In genomic region chr7:77989981-77990566, GRCh38 we compare ENCODE assay signal across 1 cellular context.
TF ChIP-seq lines count a peak whose summit lies in the region.

No MANE protein-coding gene starts in this region.

TF ChIP-seq in K562, 482 proteins besides CTCF, POLR2A, EP300 and RAD21 (continued from another document and continues in another):
- TF ChIP-seq, protein P1, sequence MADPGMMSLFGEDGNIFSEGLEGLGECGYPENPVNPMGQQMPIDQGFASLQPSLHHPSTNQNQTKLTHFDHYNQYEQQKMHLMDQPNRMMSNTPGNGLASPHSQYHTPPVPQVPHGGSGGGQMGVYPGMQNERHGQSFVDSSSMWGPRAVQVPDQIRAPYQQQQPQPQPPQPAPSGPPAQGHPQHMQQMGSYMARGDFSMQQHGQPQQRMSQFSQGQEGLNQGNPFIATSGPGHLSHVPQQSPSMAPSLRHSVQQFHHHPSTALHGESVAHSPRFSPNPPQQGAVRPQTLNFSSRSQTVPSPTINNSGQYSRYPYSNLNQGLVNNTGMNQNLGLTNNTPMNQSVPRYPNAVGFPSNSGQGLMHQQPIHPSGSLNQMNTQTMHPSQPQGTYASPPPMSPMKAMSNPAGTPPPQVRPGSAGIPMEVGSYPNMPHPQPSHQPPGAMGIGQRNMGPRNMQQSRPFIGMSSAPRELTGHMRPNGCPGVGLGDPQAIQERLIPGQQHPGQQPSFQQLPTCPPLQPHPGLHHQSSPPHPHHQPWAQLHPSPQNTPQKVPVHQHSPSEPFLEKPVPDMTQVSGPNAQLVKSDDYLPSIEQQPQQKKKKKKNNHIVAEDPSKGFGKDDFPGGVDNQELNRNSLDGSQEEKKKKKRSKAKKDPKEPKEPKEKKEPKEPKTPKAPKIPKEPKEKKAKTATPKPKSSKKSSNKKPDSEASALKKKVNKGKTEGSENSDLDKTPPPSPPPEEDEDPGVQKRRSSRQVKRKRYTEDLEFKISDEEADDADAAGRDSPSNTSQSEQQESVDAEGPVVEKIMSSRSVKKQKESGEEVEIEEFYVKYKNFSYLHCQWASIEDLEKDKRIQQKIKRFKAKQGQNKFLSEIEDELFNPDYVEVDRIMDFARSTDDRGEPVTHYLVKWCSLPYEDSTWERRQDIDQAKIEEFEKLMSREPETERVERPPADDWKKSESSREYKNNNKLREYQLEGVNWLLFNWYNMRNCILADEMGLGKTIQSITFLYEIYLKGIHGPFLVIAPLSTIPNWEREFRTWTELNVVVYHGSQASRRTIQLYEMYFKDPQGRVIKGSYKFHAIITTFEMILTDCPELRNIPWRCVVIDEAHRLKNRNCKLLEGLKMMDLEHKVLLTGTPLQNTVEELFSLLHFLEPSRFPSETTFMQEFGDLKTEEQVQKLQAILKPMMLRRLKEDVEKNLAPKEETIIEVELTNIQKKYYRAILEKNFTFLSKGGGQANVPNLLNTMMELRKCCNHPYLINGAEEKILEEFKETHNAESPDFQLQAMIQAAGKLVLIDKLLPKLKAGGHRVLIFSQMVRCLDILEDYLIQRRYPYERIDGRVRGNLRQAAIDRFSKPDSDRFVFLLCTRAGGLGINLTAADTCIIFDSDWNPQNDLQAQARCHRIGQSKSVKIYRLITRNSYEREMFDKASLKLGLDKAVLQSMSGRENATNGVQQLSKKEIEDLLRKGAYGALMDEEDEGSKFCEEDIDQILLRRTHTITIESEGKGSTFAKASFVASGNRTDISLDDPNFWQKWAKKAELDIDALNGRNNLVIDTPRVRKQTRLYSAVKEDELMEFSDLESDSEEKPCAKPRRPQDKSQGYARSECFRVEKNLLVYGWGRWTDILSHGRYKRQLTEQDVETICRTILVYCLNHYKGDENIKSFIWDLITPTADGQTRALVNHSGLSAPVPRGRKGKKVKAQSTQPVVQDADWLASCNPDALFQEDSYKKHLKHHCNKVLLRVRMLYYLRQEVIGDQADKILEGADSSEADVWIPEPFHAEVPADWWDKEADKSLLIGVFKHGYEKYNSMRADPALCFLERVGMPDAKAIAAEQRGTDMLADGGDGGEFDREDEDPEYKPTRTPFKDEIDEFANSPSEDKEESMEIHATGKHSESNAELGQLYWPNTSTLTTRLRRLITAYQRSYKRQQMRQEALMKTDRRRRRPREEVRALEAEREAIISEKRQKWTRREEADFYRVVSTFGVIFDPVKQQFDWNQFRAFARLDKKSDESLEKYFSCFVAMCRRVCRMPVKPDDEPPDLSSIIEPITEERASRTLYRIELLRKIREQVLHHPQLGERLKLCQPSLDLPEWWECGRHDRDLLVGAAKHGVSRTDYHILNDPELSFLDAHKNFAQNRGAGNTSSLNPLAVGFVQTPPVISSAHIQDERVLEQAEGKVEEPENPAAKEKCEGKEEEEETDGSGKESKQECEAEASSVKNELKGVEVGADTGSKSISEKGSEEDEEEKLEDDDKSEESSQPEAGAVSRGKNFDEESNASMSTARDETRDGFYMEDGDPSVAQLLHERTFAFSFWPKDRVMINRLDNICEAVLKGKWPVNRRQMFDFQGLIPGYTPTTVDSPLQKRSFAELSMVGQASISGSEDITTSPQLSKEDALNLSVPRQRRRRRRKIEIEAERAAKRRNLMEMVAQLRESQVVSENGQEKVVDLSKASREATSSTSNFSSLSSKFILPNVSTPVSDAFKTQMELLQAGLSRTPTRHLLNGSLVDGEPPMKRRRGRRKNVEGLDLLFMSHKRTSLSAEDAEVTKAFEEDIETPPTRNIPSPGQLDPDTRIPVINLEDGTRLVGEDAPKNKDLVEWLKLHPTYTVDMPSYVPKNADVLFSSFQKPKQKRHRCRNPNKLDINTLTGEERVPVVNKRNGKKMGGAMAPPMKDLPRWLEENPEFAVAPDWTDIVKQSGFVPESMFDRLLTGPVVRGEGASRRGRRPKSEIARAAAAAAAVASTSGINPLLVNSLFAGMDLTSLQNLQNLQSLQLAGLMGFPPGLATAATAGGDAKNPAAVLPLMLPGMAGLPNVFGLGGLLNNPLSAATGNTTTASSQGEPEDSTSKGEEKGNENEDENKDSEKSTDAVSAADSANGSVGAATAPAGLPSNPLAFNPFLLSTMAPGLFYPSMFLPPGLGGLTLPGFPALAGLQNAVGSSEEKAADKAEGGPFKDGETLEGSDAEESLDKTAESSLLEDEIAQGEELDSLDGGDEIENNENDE (IDR thresholded peaks at IDR 0.05; ENCODE audit: low read depth, low read length): no peak
- TF ChIP-seq BHLHE40 (IDR thresholded peaks at IDR 0.05; ENCODE audit: low read length) (peak; percentile 21; the same call in 1 of the 2 replicates), ZNF79 (CRISPR knock-in tag; IDR thresholded peaks at IDR 0.05; ENCODE audit: low read depth) (no peak), MAFK (IDR thresholded peaks at IDR 0.05; ENCODE audit: low read length) (peak; percentile 88), SPI1 (IDR thresholded peaks at IDR 0.05; ENCODE audit: borderline replicate concordance, low read depth, low read length) (peak; percentile 45; the same call in 1 of the 2 replicates), MEF2D (tag; conservative IDR thresholded peaks at IDR 0.05; ENCODE audit: low read depth) (peak; percentile 78; the same call in 1 of the 2 replicates), RCOR1 (IDR thresholded peaks at IDR 0.05; ENCODE audit: borderline replicate concordance in 1 of 2, low read depth in 2 of 2, low read length in 2 of 2) (peak in 1 of 2 experiments; percentile 42; a peak in 1 of 4 replicates), ZBTB8A (IDR thresholded peaks at IDR 0.05; ENCODE audit: partially characterized antibody) (no peak), ILF3 (IDR thresholded peaks at IDR 0.05; ENCODE audit: borderline replicate concordance) (no peak), MAFF (IDR thresholded peaks at IDR 0.05; ENCODE audit: low read length) (peak; percentile 86), CBX2 (IDR thresholded peaks at IDR 0.05; ENCODE audit: insufficient read depth, low read length, poor library complexity, severe bottlenecking) (no peak), NFE2 (IDR thresholded peaks at IDR 0.05; ENCODE audit: low read depth) (peak; percentile 99), ZNF785 (CRISPR knock-in tag; IDR thresholded peaks at IDR 0.05) (no peak), NKRF (IDR thresholded peaks at IDR 0.05; ENCODE audit: borderline replicate concordance) (no peak), RBBP5 (IDR thresholded peaks at IDR 0.05; ENCODE audit: borderline replicate concordance, insufficient read depth, low read length, poor library complexity, severe bottlenecking) (no peak), RB1 (IDR thresholded peaks at IDR 0.05; ENCODE audit: low read depth) (no peak), NR3C1 (CRISPR knock-in tag; IDR thresholded peaks at IDR 0.05) (no peak), ZNF124 (CRISPR knock-in tag; IDR thresholded peaks at IDR 0.05) (no peak), ZSCAN32 (CRISPR knock-in tag; IDR thresholded peaks at IDR 0.05) (no peak), NR4A1 (CRISPR knock-in tag; IDR thresholded peaks at IDR 0.05) (peak; percentile 47; the same call in 1 of the 2 replicates), NR4A1 (tag; IDR thresholded peaks at IDR 0.05) (peak; percentile 69; the same call in 1 of the 2 replicates), PPARD (CRISPR knock-in tag; IDR thresholded peaks at IDR 0.05) (no peak), ZNF778 (CRISPR knock-in tag; IDR thresholded peaks at IDR 0.05) (no peak), MYBL2 (IDR thresholded peaks at IDR 0.05; ENCODE audit: low read depth) (no peak), MYBL2 (CRISPR knock-in tag; IDR thresholded peaks at IDR 0.05; ENCODE audit: borderline replicate concordance) (no peak), CBFB (CRISPR knock-in tag; IDR thresholded peaks at IDR 0.05) (no peak), ETV5 (CRISPR knock-in tag; IDR thresholded peaks at IDR 0.05; ENCODE audit: low read depth) (peak; percentile 30; the same call in 1 of the 2 replicates), JUND (IDR thresholded peaks at IDR 0.05; ENCODE audit: borderline replicate concordance, low read depth, low read length) (peak; percentile 76), JUND (tag; IDR thresholded peaks at IDR 0.05; ENCODE audit: borderline replicate concordance, low read depth, low read length) (peak; percentile 74; the same call in 2 of the 3 replicates), TRIM28 (IDR thresholded peaks at IDR 0.05) (no peak), KAT2B (IDR thresholded peaks at IDR 0.05; ENCODE audit: low read depth, low read length) (no peak)
- TF ChIP-seq, protein P2, sequence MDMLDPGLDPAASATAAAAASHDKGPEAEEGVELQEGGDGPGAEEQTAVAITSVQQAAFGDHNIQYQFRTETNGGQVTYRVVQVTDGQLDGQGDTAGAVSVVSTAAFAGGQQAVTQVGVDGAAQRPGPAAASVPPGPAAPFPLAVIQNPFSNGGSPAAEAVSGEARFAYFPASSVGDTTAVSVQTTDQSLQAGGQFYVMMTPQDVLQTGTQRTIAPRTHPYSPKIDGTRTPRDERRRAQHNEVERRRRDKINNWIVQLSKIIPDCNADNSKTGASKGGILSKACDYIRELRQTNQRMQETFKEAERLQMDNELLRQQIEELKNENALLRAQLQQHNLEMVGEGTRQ (CRISPR knock-in tag; IDR thresholded peaks at IDR 0.05): no peak
- TF ChIP-seq, protein P3, sequence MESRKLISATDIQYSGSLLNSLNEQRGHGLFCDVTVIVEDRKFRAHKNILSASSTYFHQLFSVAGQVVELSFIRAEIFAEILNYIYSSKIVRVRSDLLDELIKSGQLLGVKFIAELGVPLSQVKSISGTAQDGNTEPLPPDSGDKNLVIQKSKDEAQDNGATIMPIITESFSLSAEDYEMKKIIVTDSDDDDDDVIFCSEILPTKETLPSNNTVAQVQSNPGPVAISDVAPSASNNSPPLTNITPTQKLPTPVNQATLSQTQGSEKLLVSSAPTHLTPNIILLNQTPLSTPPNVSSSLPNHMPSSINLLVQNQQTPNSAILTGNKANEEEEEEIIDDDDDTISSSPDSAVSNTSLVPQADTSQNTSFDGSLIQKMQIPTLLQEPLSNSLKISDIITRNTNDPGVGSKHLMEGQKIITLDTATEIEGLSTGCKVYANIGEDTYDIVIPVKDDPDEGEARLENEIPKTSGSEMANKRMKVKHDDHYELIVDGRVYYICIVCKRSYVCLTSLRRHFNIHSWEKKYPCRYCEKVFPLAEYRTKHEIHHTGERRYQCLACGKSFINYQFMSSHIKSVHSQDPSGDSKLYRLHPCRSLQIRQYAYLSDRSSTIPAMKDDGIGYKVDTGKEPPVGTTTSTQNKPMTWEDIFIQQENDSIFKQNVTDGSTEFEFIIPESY (CRISPR knock-in tag; IDR thresholded peaks at IDR 0.05): peak; percentile 51; the same call in 1 of the 2 replicates
- TF ChIP-seq, protein P4, sequence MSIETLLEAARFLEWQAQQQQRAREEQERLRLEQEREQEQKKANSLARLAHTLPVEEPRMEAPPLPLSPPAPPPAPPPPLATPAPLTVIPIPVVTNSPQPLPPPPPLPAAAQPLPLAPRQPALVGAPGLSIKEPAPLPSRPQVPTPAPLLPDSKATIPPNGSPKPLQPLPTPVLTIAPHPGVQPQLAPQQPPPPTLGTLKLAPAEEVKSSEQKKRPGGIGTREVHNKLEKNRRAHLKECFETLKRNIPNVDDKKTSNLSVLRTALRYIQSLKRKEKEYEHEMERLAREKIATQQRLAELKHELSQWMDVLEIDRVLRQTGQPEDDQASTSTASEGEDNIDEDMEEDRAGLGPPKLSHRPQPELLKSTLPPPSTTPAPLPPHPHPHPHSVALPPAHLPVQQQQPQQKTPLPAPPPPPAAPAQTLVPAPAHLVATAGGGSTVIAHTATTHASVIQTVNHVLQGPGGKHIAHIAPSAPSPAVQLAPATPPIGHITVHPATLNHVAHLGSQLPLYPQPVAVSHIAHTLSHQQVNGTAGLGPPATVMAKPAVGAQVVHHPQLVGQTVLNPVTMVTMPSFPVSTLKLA (conservative IDR thresholded peaks at IDR 0.05): 0 out of 4 replicates have a peak, but pooled peaks have one; percentile 36 to 44
- TF ChIP-seq, protein P5, sequence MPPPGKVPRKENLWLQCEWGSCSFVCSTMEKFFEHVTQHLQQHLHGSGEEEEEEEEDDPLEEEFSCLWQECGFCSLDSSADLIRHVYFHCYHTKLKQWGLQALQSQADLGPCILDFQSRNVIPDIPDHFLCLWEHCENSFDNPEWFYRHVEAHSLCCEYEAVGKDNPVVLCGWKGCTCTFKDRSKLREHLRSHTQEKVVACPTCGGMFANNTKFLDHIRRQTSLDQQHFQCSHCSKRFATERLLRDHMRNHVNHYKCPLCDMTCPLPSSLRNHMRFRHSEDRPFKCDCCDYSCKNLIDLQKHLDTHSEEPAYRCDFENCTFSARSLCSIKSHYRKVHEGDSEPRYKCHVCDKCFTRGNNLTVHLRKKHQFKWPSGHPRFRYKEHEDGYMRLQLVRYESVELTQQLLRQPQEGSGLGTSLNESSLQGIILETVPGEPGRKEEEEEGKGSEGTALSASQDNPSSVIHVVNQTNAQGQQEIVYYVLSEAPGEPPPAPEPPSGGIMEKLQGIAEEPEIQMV (tag; conservative IDR thresholded peaks at IDR 0.05; ENCODE audit: low read depth): no peak
- TF ChIP-seq, protein P6, sequence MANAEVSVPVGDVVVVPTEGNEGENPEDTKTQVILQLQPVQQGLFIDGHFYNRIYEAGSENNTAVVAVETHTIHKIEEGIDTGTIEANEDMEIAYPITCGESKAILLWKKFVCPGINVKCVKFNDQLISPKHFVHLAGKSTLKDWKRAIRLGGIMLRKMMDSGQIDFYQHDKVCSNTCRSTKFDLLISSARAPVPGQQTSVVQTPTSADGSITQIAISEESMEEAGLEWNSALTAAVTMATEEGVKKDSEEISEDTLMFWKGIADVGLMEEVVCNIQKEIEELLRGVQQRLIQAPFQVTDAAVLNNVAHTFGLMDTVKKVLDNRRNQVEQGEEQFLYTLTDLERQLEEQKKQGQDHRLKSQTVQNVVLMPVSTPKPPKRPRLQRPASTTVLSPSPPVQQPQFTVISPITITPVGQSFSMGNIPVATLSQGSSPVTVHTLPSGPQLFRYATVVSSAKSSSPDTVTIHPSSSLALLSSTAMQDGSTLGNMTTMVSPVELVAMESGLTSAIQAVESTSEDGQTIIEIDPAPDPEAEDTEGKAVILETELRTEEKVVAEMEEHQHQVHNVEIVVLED (CRISPR knock-in tag; IDR thresholded peaks at IDR 0.05): no peak
- TF ChIP-seq, protein P7, sequence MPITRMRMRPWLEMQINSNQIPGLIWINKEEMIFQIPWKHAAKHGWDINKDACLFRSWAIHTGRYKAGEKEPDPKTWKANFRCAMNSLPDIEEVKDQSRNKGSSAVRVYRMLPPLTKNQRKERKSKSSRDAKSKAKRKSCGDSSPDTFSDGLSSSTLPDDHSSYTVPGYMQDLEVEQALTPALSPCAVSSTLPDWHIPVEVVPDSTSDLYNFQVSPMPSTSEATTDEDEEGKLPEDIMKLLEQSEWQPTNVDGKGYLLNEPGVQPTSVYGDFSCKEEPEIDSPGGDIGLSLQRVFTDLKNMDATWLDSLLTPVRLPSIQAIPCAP (CRISPR knock-in tag; IDR thresholded peaks at IDR 0.05; ENCODE audit: borderline replicate concordance): no peak
